17 cellular contexts compared by ENCODE assay signal in genomic region chrX:1903380-1903935, GRCh38.
DNase-seq lines count a peak whose midpoint lies in the region; ATAC-seq, FAIRE-seq and TF ChIP-seq lines count a peak whose summit lies in the region.
"Had no signal": no experiment of that assay in that cellular context is flagged by ENCODE, and none has a peak within 500 bp of the region (broad histone marks: within the 10 kb centered on the region; RNA-seq: fewer than 3 reads in every experiment).

No MANE protein-coding gene starts in this region.

- H2BK120ac ChIP-seq in H1 (replicated peaks; ENCODE audit: low read depth, low read length) = no peak overlapping the region

- H3K36me3 ChIP-seq in H1 (ENCODE audit: control insufficient read depth in 2 of 4, insufficient read depth in 4 of 4, low read length in 3 of 4) (peaks cover 0 to 2% (median 0%) of the 10 kb centered on the region in 4 experiments; a peak in 1 of 8 replicates), Karpas-422 (ENCODE audit: insufficient read depth, low read length) (no peaks in the 10 kb centered on the region)
- H3K36me3 ChIP-seq: prostate gland, transverse colon had no signal

- TF ChIP-seq CTCF in H1 (IDR thresholded peaks at IDR 0.05; ENCODE audit: control extremely low read depth in 1 of 3, insufficient read depth in 1 of 3, low read depth in 1 of 3, low read length in 3 of 3) = no peak

- H3K4me3 ChIP-seq in H1 (ENCODE audit: extremely low read depth in 1 of 4, insufficient read depth in 2 of 4, low read depth in 3 of 4, low read length in 4 of 4) (no peak overlapping the region), Karpas-422 (ENCODE audit: low read length) (no peak overlapping the region)
- H3K4me3 ChIP-seq: prostate gland, transverse colon had no signal

- H3K4ac ChIP-seq in H1 (replicated peaks; ENCODE audit: insufficient read length, low read depth, low read length) = no peak overlapping the region

- no peak overlapping the region for H3K14ac ChIP-seq in H1 (ENCODE audit: insufficient read length)

- CTCF ChIA-PET in H1 (lab: Charles Lee; ENCODE audit: partially characterized antibody) = no interaction called here

- H3K27ac ChIP-seq in H1 (ENCODE audit: low read depth, low read length) (no peak overlapping the region), Karpas-422 (ENCODE audit: low read length) (no peak overlapping the region), caudate nucleus (ENCODE audit: low read depth, low read length) (no peak overlapping the region)
- H3K27ac ChIP-seq: prostate gland, transverse colon had no signal

- H3K4me1 ChIP-seq in H1 (replicated peaks in 1 of 4; ENCODE audit: control insufficient read depth in 3 of 4, insufficient read depth in 4 of 4, low read length in 3 of 4) (peaks cover 0 to 3% (median under 1%) of the 10 kb centered on the region in 4 experiments; a peak in 2 of 7 replicates), Karpas-422 (ENCODE audit: low read length) (no peaks in the 10 kb centered on the region)
- H3K4me1 ChIP-seq: prostate gland, transverse colon had no signal

- H4K5ac ChIP-seq in H1 (ENCODE audit: insufficient read length, low read depth, low read length) = no peak overlapping the region

- H3K79me2 ChIP-seq in H1 (ENCODE audit: control insufficient read depth in 1 of 2, insufficient read depth in 2 of 2, low read length in 2 of 2) (no peaks in the 10 kb centered on the region), Karpas-422 (ENCODE audit: low read length) (no peaks in the 10 kb centered on the region)

- H2AFZ ChIP-seq in H1 (ENCODE audit: low read length) = no peak overlapping the region
- H2AFZ ChIP-seq in Karpas-422 (ENCODE audit: low read length) = no peak overlapping the region

- no peaks in the 10 kb centered on the region for H3K9me2 ChIP-seq in Karpas-422 (replicated peaks; ENCODE audit: insufficient read depth, low read length)

- peak overlapping the region; percentile 11; the same call in 1 of the 2 replicates for H2BK20ac ChIP-seq in H1 (ENCODE audit: low read length)

- H3K9me3 ChIP-seq in H1 (ENCODE audit: insufficient read depth in 2 of 2, low read depth in 1 of 2, low read length in 1 of 2) (no peaks in the 10 kb centered on the region), Karpas-422 (ENCODE audit: low read length) (no peaks in the 10 kb centered on the region)
- H3K9me3 ChIP-seq: prostate gland, transverse colon had no signal

- peaks cover 0 to 7% of the 10 kb centered on the region in 2 experiments for H4K20me1 ChIP-seq in H1 (replicated peaks in 1 of 2; ENCODE audit: control insufficient read depth in 1 of 2, insufficient read depth in 2 of 2, low read length in 2 of 2)
- H4K20me1 ChIP-seq in Karpas-422 (ENCODE audit: insufficient read depth, low read depth, low read length) = no peaks in the 10 kb centered on the region

- no peak overlapping the region for H4K91ac ChIP-seq in H1 (replicated peaks; ENCODE audit: insufficient read length, low read length)

- H3K23ac ChIP-seq in H1 (ENCODE audit: insufficient read length) = no peak overlapping the region

- no peak overlapping the region for H3K9ac ChIP-seq in H1 (replicated peaks in 1 of 4; ENCODE audit: extremely low read depth in 1 of 4, low read depth in 3 of 4, low read length in 3 of 4)
- no peak overlapping the region for H3K9ac ChIP-seq in Karpas-422 (ENCODE audit: low read length)

- in situ Hi-C loops in ACHN (cut with HindIII; ENCODE audit: low pct_ligation_motif_present, low pct_unique_long_range_greater_than_20kb, low sequenced_read_pairs) = no loop called here

- no peak for FAIRE-seq in H1 (lab: Jason Lieb, UNC)

- H3K27me3 ChIP-seq in H1 (replicated peaks in 1 of 4; ENCODE audit: control insufficient read depth in 3 of 4, extremely low read depth in 1 of 4, insufficient read depth in 3 of 4, low read length in 3 of 4) = no peaks in the 10 kb centered on the region
- no peaks in the 10 kb centered on the region for H3K27me3 ChIP-seq in Karpas-422 (ENCODE audit: low read length)
- H3K27me3 ChIP-seq: transverse colon had no signal

- TF ChIP-seq EP300 in H1 (IDR thresholded peaks at IDR 0.05; ENCODE audit: borderline replicate concordance in 1 of 2, low read depth in 2 of 2, low read length in 2 of 2) = no peak

- no peak for ATAC-seq in stimulated activated naive CD8-positive, alpha-beta T cell treated with anti-CD3 and anti-CD28 coated beads, Interleukin-15, Interleukin-2, amounts not matched to agents 100 U/mL and 50 U/mL, for 24 hours
- ATAC-seq: left colon had no signal

- H3K56ac ChIP-seq in H1 (replicated peaks; ENCODE audit: insufficient read length, low read depth, low read length) = no peak overlapping the region

- no peaks in the 10 kb centered on the region for H3K79me1 ChIP-seq in H1 (ENCODE audit: low read depth, low read length)

- no peak overlapping the region for H2BK5ac ChIP-seq in H1 (ENCODE audit: low read depth, low read length)

- no peak overlapping the region for H3K18ac ChIP-seq in H1 (ENCODE audit: extremely low read depth, low read length)

- WGBS in H1 (ENCODE audit: extremely low coverage in 1 of 2, insufficient coverage in 1 of 2, insufficient read length in 1 of 2, insufficient replicate concordance in 2 of 2, low coverage in 1 of 2, low lambda C conversion rate in 2 of 2, missing lambda C conversion rate in 1 of 2), 2 experiments = 90% methylated on average over 15 of the region's 15 CpGs; no CpG with 5 or more reads in 1 of the 2 experiments

- H2BK15ac ChIP-seq in H1 (ENCODE audit: low read length) = no peak overlapping the region

- H2BK12ac ChIP-seq in H1 (ENCODE audit: low read depth, low read length) = peak overlapping the region; percentile 5; the same call in 1 of the 2 replicates

- H3K23me2 ChIP-seq in H1 (ENCODE audit: low read depth, low read length) = peaks cover 9% of the 10 kb centered on the region; the same call in 1 of the 2 replicates

- no peak for TF ChIP-seq POLR2A in H1 (IDR thresholded peaks at IDR 0.05; ENCODE audit: control extremely low read depth in 1 of 2, low read depth in 2 of 2, low read length in 2 of 2)

- no peak overlapping the region for H4K8ac ChIP-seq in H1 (ENCODE audit: extremely low read depth, insufficient read depth, low read length)

- TF ChIP-seq RAD21 in H1 (IDR thresholded peaks at IDR 0.05 in 1 of 2, conservative IDR thresholded peaks at IDR 0.05 in 1 of 2; ENCODE audit: low read depth in 2 of 2, low read length in 2 of 2) = no peak

- H3K4me2 ChIP-seq in H1 (ENCODE audit: insufficient read depth in 1 of 2, low read depth in 2 of 2, low read length in 2 of 2) (no peak overlapping the region), Karpas-422 (ENCODE audit: low read depth, low read length, poor library complexity, severe bottlenecking) (no peak overlapping the region)

- DNase-seq in ACHN (peak; percentile 1), GOT3 (lab: John Stamatoyannopoulos, UW) (peak; percentile 17), RPMI7951 (ENCODE audit: low read depth) (peak; percentile 92), H1 (ENCODE audit: low read depth in 1 of 2, low spot score in 2 of 2) (no peak), Karpas-422 (no peak), caudate nucleus (lab: John Stamatoyannopoulos, UW) (no peak)
- no peak for DNase-seq in activated CD4-positive, alpha-beta T cell treated with anti-CD3 and anti-CD28 coated beads for 48 hours
- no peak for DNase-seq in stimulated activated naive CD8-positive, alpha-beta T cell treated with anti-CD3 and anti-CD28 coated beads, Interleukin-15, Interleukin-2, amounts not matched to agents 100 U/mL and 50 U/mL, for 24 hours
- DNase-seq: activated naive CD4-positive, alpha-beta T cell treated with Interleukin-2 at 50 U/mL for 16 hours; cerebellar nuclear complex; DMS79; left colon; NCI-H1417 treated with DMSO at 0.1 percent for 48 hours; NCI-H69; SIG-M5; transverse colon had no signal

- POLR2A ChIA-PET in H1 (lab: Charles Lee; ENCODE audit: partially characterized antibody) = no interaction called here

- no peak overlapping the region for H2AK5ac ChIP-seq in H1 (ENCODE audit: low read depth, low read length)

TF ChIP-seq in H1, 55 proteins besides CTCF, POLR2A, EP300 and RAD21 (continues in another document):
- TF ChIP-seq ASH2L (IDR thresholded peaks at IDR 0.05; ENCODE audit: low read length) (no peak), HDAC6 (IDR thresholded peaks at IDR 0.05; ENCODE audit: low read depth, low read length) (no peak), KDM1A (IDR thresholded peaks at IDR 0.05; ENCODE audit: borderline replicate concordance, low read length) (no peak), BCL11A (IDR thresholded peaks at IDR 0.05; ENCODE audit: low read depth in 2 of 2, low read length in 2 of 2) (no peak), E2F6 (IDR thresholded peaks at IDR 0.05) (no peak), EGR1 (IDR thresholded peaks at IDR 0.05; ENCODE audit: borderline replicate concordance, low read depth, low read length) (no peak), SP2 (IDR thresholded peaks at IDR 0.05; ENCODE audit: low read length) (no peak), MAFK (IDR thresholded peaks at IDR 0.05; ENCODE audit: low read depth, low read length) (no peak), HDAC2 (IDR thresholded peaks at IDR 0.05; ENCODE audit: borderline replicate concordance in 1 of 2, low read depth in 2 of 2, low read length in 2 of 2) (no peak), CHD1 (IDR thresholded peaks at IDR 0.05; ENCODE audit: low read depth, low read length) (no peak)

Comparison
In these comparisons a context has a peak if more than half of its experiments do, and no peak if none do; other contexts are left out.
1. DNase-seq: peak in ACHN (single experiment), GOT3 (single experiment) and RPMI7951 (single experiment); none in H1 (0 of 2), activated CD4-positive, alpha-beta T cell treated with anti-CD3 and anti-CD28 coated beads for 48 hours (single experiment), stimulated activated naive CD8-positive, alpha-beta T cell treated with anti-CD3 and anti-CD28 coated beads, Interleukin-15, Interleukin-2, amounts not matched to agents 100 U/mL and 50 U/mL, for 24 hours (single experiment), Karpas-422 (single experiment) and caudate nucleus (0 of 61).